Comparison of ENCODE assay signal across 19 cellular contexts in the genomic region with DNA sequence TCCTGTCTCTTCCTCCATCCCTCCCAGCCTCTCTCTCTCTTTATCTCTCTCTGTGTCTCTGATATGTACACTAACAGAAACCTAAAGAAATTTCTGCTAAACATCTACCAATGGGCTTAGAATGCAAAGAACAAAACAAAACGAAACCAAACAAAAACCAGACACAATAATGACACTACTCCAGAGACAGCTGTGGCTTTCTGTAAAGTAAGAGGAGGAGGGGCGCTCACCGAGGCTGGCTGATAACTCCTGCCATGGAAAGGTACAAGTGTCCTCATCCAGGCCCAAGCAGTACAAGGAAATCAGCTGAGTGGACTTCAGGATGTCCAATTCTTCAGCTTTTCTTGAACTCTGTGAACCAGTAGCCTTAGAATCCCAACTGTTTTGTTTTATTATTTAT.
"Had no signal": no experiment of that assay in that cellular context is flagged by ENCODE, and none has a peak within 500 bp of the region (broad histone marks: within the 10 kb centered on the region; RNA-seq: fewer than 3 reads in every experiment).

No MANE protein-coding gene starts in this region.

- H3K27me3 ChIP-seq: right atrium auricular region, thyroid gland had no signal

- ATAC-seq: effector memory CD8-positive, alpha-beta T cell; esophagus mucosa; natural killer cell had no signal

- DNase-seq: activated CD4-positive, alpha-beta T cell treated with anti-CD3 and anti-CD28 coated beads for 4 hours; activated CD4-positive, alpha-beta T cell treated with anti-CD3 and anti-CD28 coated beads, Interleukin-2, amount 50 U/mL, for 48 hours; activated CD4-positive, CD25-positive, alpha-beta regulatory T cell; activated naive CD4-positive, alpha-beta T cell treated with Interleukin-2 at 50 U/mL for 16 hours; activated naive CD8-positive, alpha-beta T cell treated with anti-CD3 and anti-CD28 coated beads for 36 hours; activated T-cell treated with anti-CD3 and anti-CD28 coated beads, Interleukin-2, amount 50 U/mL, for 48 hours; central memory CD4-positive, alpha-beta T cell; effector memory CD8-positive, alpha-beta T cell; hippocampal formation; left ventricle myocardium inferior; midbrain; natural killer cell; ovary; stimulated activated CD4-positive, alpha-beta T cell treated with anti-CD3 and anti-CD28 coated beads, Interleukin-4, amount 100 ng/mL, for 24 hours; substantia nigra; thyroid gland had no signal

- H3K4me1 ChIP-seq: prostate gland, right atrium auricular region, thyroid gland had no signal

- H3K9me3 ChIP-seq: ovary, prostate gland, right atrium auricular region, thyroid gland had no signal

- H3K4me3 ChIP-seq: left ventricle myocardium inferior, ovary, prostate gland, right atrium auricular region, thyroid gland had no signal

- H3K27ac ChIP-seq: left ventricle myocardium inferior, ovary, prostate gland, right atrium auricular region, thyroid gland had no signal

- H3K36me3 ChIP-seq: left ventricle myocardium inferior, ovary, prostate gland, right atrium auricular region, thyroid gland had no signal
